ENCODE assay signal across 8 cellular contexts in genomic region chr2:113979172-113980128, GRCh38.
A peak's percentile ranks its signal among the peaks of the same experiment; 100 is the strongest.
DNase-seq lines count a peak whose midpoint lies in the region; ATAC-seq, FAIRE-seq and TF ChIP-seq lines count a peak whose summit lies in the region.
"Had no signal": no experiment of that assay in that cellular context is flagged by ENCODE, and none has a peak within 500 bp of the region (broad histone marks: within the 10 kb centered on the region; RNA-seq: fewer than 3 reads in every experiment).

No MANE protein-coding gene starts in this region.

- no peak for ATAC-seq in HepG2
- no peak for ATAC-seq in GM21529 (IDR thresholded peaks at IDR 0.05; ENCODE audit: unreplicated experiment)
- ATAC-seq in GM19035 (IDR thresholded peaks at IDR 0.05; ENCODE audit: unreplicated experiment) = no peak

- H3K4me3 ChIP-seq in NT2/D1 (ENCODE audit: insufficient read length, low read depth) = no peak overlapping the region
- peak overlapping the region in 1 of 3 experiments; percentile 41; a peak in 2 of 6 replicates for H3K4me3 ChIP-seq in HepG2 (replicated peaks in 1 of 3; ENCODE audit: insufficient read depth in 1 of 3, low read depth in 2 of 3, low read length in 3 of 3)
- H3K4me3 ChIP-seq in testis = peak overlapping the region; percentile 50 to 52

- 92% methylated on average over 93 of the region's 94 CpGs for WGBS in HepG2 (ENCODE audit: low lambda C conversion rate)
- 51 to 80% methylated on average over 24 to 83 of the region's 94 CpGs for WGBS in testis, 2 donors

- CTCF ChIA-PET in HepG2 (lab: Yijun Ruan, JAX; ENCODE audit: low intra/inter-chr PET ratio, low total read pairs) = interaction anchor here (1.3 to 4.3 kb wide), 3 partner anchors 14 to 572 kb away, joined by 3 to 70 read pairs (median 8); no protein-coding TSS in a partner anchor

- in situ Hi-C loops in HepG2 (cut with HindIII; ENCODE audit: extremely low pct_ligation_motif_present, low pct_unique_long_range_greater_than_20kb) = loop anchor here (5.0 kb wide), 1 partner anchor 573 kb away; no protein-coding TSS in a partner anchor

- FAIRE-seq in HepG2 (lab: Jason Lieb, UNC) = no peak
- FAIRE-seq: TTC549 had no signal

- H3K36me3 ChIP-seq in NT2/D1 (ENCODE audit: insufficient read depth, insufficient read length, low read length) = no peaks in the 10 kb centered on the region
- H3K36me3 ChIP-seq in HepG2 (replicated peaks in 1 of 2; ENCODE audit: control insufficient read depth in 1 of 2, insufficient read depth in 2 of 2, low read length in 2 of 2) = no peaks in the 10 kb centered on the region
- no peaks in the 10 kb centered on the region for H3K36me3 ChIP-seq in testis (ENCODE audit: low read depth, missing control alignments)

- no peak for TF ChIP-seq POLR2A in HepG2 (IDR thresholded peaks at IDR 0.05; ENCODE audit: insufficient read depth in 1 of 2, low read depth in 2 of 2, low read length in 2 of 2)
- TF ChIP-seq POLR2A in testis (IDR thresholded peaks at IDR 0.05) = no peak

- TF ChIP-seq RAD21 in HepG2 (CRISPR knock-in tag; IDR thresholded peaks at IDR 0.05) = peak; percentile 29

- H3K9ac ChIP-seq in NT2/D1 (ENCODE audit: insufficient read length, low read depth) (no peak overlapping the region), HepG2 (ENCODE audit: insufficient read depth, low read depth, low read length) (peak overlapping the region; percentile 89)

- BruUV-seq in HepG2 (replicated peaks; lab: Mats Ljungman, UMichigan) = no TSS peak

- no peak for TF ChIP-seq EP300 in HepG2 (IDR thresholded peaks at IDR 0.05; ENCODE audit: low read depth in 2 of 2, low read length in 2 of 2)
- 0 out of 2 replicates have a peak, but pooled peaks have one; percentile 25 for TF ChIP-seq EP300 in HepG2 (CRISPR knock-in tag; IDR thresholded peaks at IDR 0.05; ENCODE audit: borderline replicate concordance)

- intact Hi-C loops in HepG2 (cut with micrococcal nuclease; ENCODE audit: unreplicated experiment) (loop anchor here (5.0 kb wide), 3 partner anchors 98 to 377 kb away; no protein-coding TSS in a partner anchor), testis (cut with DNase I; ENCODE audit: low total_unique reads) (loop anchor here (10.0 kb wide), 1 partner anchor 575 kb away; no protein-coding TSS in a partner anchor)

- TF ChIP-seq CTCF in HepG2 (CRISPR knock-in tag; IDR thresholded peaks at IDR 0.05) = peak; percentile 54
- TF ChIP-seq CTCF in testis (IDR thresholded peaks at IDR 0.05) = peak in 2 of 3 experiments; percentile 54 to 98

- peaks cover 5% of the 10 kb centered on the region for H3K4me1 ChIP-seq in NT2/D1 (ENCODE audit: insufficient read depth, insufficient read length)
- peaks cover 74% of the 10 kb centered on the region for H3K4me1 ChIP-seq in HepG2 (ENCODE audit: insufficient read depth, low read length)
- peaks cover 12% of the 10 kb centered on the region for H3K4me1 ChIP-seq in testis

- POLR2A ChIA-PET in HepG2 (lab: Yijun Ruan, JAX) = interaction anchor here (0.7 to 5.0 kb wide), 5 partner anchors 12 to 572 kb away, joined by 3 to 103 read pairs (median 5); partner anchors contain the start of gene SLC35F5

- H3K27me3 ChIP-seq in NT2/D1 (ENCODE audit: insufficient read depth, insufficient read length) (no peaks in the 10 kb centered on the region), HepG2 (ENCODE audit: control insufficient read depth in 1 of 2, insufficient read depth in 2 of 2, low read length in 2 of 2) (no peaks in the 10 kb centered on the region), testis (no peaks in the 10 kb centered on the region)

- H3K27ac ChIP-seq in HepG2 (ENCODE audit: extremely low read length, insufficient read depth, low read length) = peak overlapping the region; percentile 97
- peak overlapping the region; percentile 15 to 57 for H3K27ac ChIP-seq in testis

- peak overlapping the region; percentile 74 for H3K4me2 ChIP-seq in HepG2 (ENCODE audit: low read depth, low read length)

- peaks cover 24% of the 10 kb centered on the region; the same call in 1 of the 2 replicates for H3K9me3 ChIP-seq in NT2/D1 (ENCODE audit: insufficient read depth, low read length)
- no peaks in the 10 kb centered on the region for H3K9me3 ChIP-seq in HepG2 (ENCODE audit: low read length)
- no peaks in the 10 kb centered on the region for H3K9me3 ChIP-seq in testis

- DNase-seq in NT2/D1 (ENCODE audit: low read depth, low spot score) (peak; percentile 39), activated gamma-delta T cell treated with Interleukin-2 at 50 U/mL for 16 hours (peak; percentile 22), HepG2 (ENCODE audit: low spot score) (no peak), testis (peak; percentile 76), inferior parietal cortex (ENCODE audit: extremely low spot score) (no peak)

- no peaks in the 10 kb centered on the region for H4K20me1 ChIP-seq in HepG2 (ENCODE audit: insufficient read depth, low read length)

- no peaks in the 10 kb centered on the region for H3K79me2 ChIP-seq in HepG2 (ENCODE audit: insufficient read depth, low read length)

- H2AFZ ChIP-seq in HepG2 (ENCODE audit: low read length) = no peak overlapping the region

TF ChIP-seq in HepG2, 621 proteins besides CTCF, POLR2A, EP300 and RAD21 (continues in another document):
- no peak for TF ChIP-seq BCL6 (CRISPR knock-in tag; IDR thresholded peaks at IDR 0.05)
- TF ChIP-seq ZNF619 (CRISPR knock-in tag; IDR thresholded peaks at IDR 0.05) = 0 out of 2 replicates have a peak, but pooled peaks have one; percentile 19
- peak; percentile 19; the same call in 1 of the 2 replicates for TF ChIP-seq CSRNP1 (CRISPR knock-in tag; IDR thresholded peaks at IDR 0.05)
- TF ChIP-seq SIN3A (IDR thresholded peaks at IDR 0.05; ENCODE audit: borderline replicate concordance, low read depth, low read length) = no peak
- no peak for TF ChIP-seq FOSL2 (CRISPR knock-in tag; IDR thresholded peaks at IDR 0.05)
- no peak for TF ChIP-seq CREB3 (CRISPR knock-in tag; IDR thresholded peaks at IDR 0.05)
- TF ChIP-seq ZC3H13 (CRISPR knock-in tag; IDR thresholded peaks at IDR 0.05) = no peak
- 0 out of 2 replicates have a peak, but pooled peaks have one; percentile 34 for TF ChIP-seq ZNF44 (CRISPR knock-in tag; IDR thresholded peaks at IDR 0.05)

Comparison
In these comparisons a context has a peak if more than half of its experiments do, and no peak if none do; other contexts are left out.
1. DNase-seq: peak in NT2/D1 (single experiment), activated gamma-delta T cell treated with Interleukin-2 at 50 U/mL for 16 hours (single experiment) and testis (single experiment); none in HepG2 (single experiment) and inferior parietal cortex (single experiment).